8 cellular contexts compared by ENCODE assay signal in the genomic region with DNA sequence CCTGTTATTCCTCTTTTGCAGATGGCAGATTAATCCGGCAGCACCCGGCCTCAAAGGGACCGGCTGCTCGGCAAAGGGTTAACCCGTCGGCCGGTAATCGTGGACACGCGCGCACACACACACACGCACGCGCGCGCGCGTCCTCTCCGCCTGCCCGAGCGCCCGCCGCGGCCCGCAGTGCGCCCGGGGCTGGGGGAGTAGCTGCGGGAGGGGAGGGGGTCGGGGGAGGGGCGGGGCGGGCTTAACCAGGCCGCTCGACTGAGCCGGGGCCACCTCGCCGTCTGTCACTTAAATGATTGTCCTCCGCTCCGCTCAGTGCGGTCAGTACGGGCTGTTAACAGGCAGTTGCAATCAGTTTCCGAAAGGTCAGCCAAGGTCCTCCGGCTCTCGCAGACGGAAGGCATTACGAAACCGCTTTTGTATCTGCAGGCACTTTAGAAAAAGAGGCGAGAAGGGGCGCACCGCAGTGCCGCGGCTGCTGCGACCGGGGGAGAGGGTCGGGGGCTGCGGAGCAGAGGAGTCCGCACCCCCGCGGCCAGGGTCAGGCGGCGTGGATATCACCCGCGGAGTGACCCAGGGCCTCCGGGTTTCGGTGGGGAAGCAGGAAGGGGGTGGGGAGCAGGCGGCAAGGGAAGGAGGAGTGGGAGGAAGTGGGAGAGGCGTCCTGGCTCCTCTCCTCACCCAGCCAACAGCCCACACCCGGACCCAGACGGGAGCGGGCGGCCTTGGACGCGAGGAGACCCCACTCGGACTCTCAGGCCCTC. TPM values are rescaled to one million over a fixed set of nuclear protein-coding genes. Genes with fewer than 3 reads are reported as not detected.
DNase-seq lines count a peak whose midpoint lies in the region; ATAC-seq and TF ChIP-seq lines count a peak whose summit lies in the region.

No MANE protein-coding gene starts in this region.

- peak overlapping the region; percentile 91 for H3K27ac Mint-ChIP-seq in mesothelial cell of epicardium

- peak overlapping the region; percentile 73 for H3K4me2 ChIP-seq in SK-N-SH

- ATAC-seq in GM18498 (IDR thresholded peaks at IDR 0.05; ENCODE audit: unreplicated experiment), result no peak
- no peak for ATAC-seq in HG03342 (IDR thresholded peaks at IDR 0.05; ENCODE audit: unreplicated experiment)
- no peak for ATAC-seq in GM21447 (IDR thresholded peaks at IDR 0.05; ENCODE audit: unreplicated experiment)

- H3K9me3 Mint-ChIP-seq in mesothelial cell of epicardium, result no peaks in the 10 kb centered on the region

- no peaks in the 10 kb centered on the region for H3K9me3 ChIP-seq in HUES48 (ENCODE audit: control insufficient read depth, insufficient read depth, low read length)
- no peaks in the 10 kb centered on the region for H3K9me3 ChIP-seq in SK-N-SH
- no peaks in the 10 kb centered on the region for H3K9me3 ChIP-seq in duodenal mucosa (ENCODE audit: control insufficient read depth in 1 of 2, low read length in 2 of 2)

- no peaks in the 10 kb centered on the region for H3F3A ChIP-seq in SK-N-SH (replicated peaks; ENCODE audit: insufficient read depth)

- H2AFZ ChIP-seq in SK-N-SH (ENCODE audit: low read depth), result no peak overlapping the region

- DNase-seq in CMK (ENCODE audit: low read depth) (peak; percentile 87), SK-N-SH (peak; percentile 87), mesothelial cell of epicardium (ENCODE audit: low spot score in 2 of 2, unreplicated experiment in 2 of 2) (no peak)

- no peak for TF ChIP-seq RAD21 in SK-N-SH (IDR thresholded peaks at IDR 0.05; ENCODE audit: low read length)

- no peaks in the 10 kb centered on the region for H4K20me1 ChIP-seq in SK-N-SH (ENCODE audit: insufficient read depth)

- no peaks in the 10 kb centered on the region for H3K9me2 ChIP-seq in SK-N-SH

- no peaks in the 10 kb centered on the region for H3K36me3 Mint-ChIP-seq in mesothelial cell of epicardium

- H3K4me3 ChIP-seq in HUES48 (ENCODE audit: low read depth, low read length) (peak overlapping the region; percentile 67), SK-N-SH (ENCODE audit: low read depth in 2 of 2, low read length in 1 of 2) (peak overlapping the region; percentile 46 to 49), duodenal mucosa (ENCODE audit: low read depth in 1 of 2, low read length in 2 of 2) (peak overlapping the region; percentile 63 to 66)

- H3K27me3 ChIP-seq in HUES48 (ENCODE audit: control insufficient read depth, insufficient read depth, low read length), result peaks cover 39% of the 10 kb centered on the region
- peaks cover 47% of the 10 kb centered on the region; the same call in 1 of the 2 replicates for H3K27me3 ChIP-seq in SK-N-SH (ENCODE audit: insufficient read depth)
- H3K27me3 ChIP-seq in duodenal mucosa (ENCODE audit: control insufficient read depth in 1 of 2, insufficient read depth in 2 of 2, low read length in 2 of 2), result no peaks in the 10 kb centered on the region

- TF ChIP-seq EP300 in SK-N-SH (IDR thresholded peaks at IDR 0.05; ENCODE audit: borderline replicate concordance in 1 of 2, low read depth in 1 of 2, low read length in 1 of 2), result no peak

- H3K27me3 Mint-ChIP-seq in mesothelial cell of epicardium (ENCODE audit: low read depth), result peaks cover 5% of the 10 kb centered on the region

- H3K36me3 ChIP-seq in HUES48 (ENCODE audit: control insufficient read depth, insufficient read depth, low read length), result no peaks in the 10 kb centered on the region
- H3K36me3 ChIP-seq in SK-N-SH (replicated peaks in 1 of 2; ENCODE audit: control insufficient read depth in 1 of 2, insufficient read depth in 2 of 2, low read length in 1 of 2), result no peaks in the 10 kb centered on the region
- H3K36me3 ChIP-seq in duodenal mucosa (ENCODE audit: control insufficient read depth in 1 of 2, insufficient read depth in 2 of 2, low read length in 2 of 2), result no peaks in the 10 kb centered on the region

- TF ChIP-seq CTCF in SK-N-SH (IDR thresholded peaks at IDR 0.05) (no peak), mesothelial cell of epicardium (IDR thresholded peaks at IDR 0.05; ENCODE audit: unreplicated experiment) (no peak)

- peak overlapping the region; percentile 75 for H3K4me3 Mint-ChIP-seq in mesothelial cell of epicardium

- H3K4me1 ChIP-seq in HUES48 (ENCODE audit: control insufficient read depth, insufficient read depth, low read length) (peaks cover 19% of the 10 kb centered on the region), SK-N-SH (ENCODE audit: control insufficient read depth in 1 of 2, insufficient read depth in 2 of 2, low read depth in 1 of 2, low read length in 1 of 2) (peaks cover 0 to 33% of the 10 kb centered on the region in 2 experiments; a peak in 2 of 4 replicates), duodenal mucosa (ENCODE audit: control insufficient read depth in 1 of 2, insufficient read depth in 2 of 2, low read length in 2 of 2) (peaks cover 4 to 6% of the 10 kb centered on the region in 2 donors)

- H3K9ac ChIP-seq in HUES48 (ENCODE audit: low read depth, low read length) (peak overlapping the region; percentile 64; the same call in 1 of the 2 replicates), SK-N-SH (no peak overlapping the region), duodenal mucosa (ENCODE audit: low read depth in 1 of 2, low read length in 2 of 2) (peak overlapping the region in 1 of 2 donors; percentile 44)

- H3K4me1 Mint-ChIP-seq in mesothelial cell of epicardium, result peaks cover 28% of the 10 kb centered on the region

- WGBS in SK-N-SH (ENCODE audit: low lambda C conversion rate), result 5% methylated on average over 26 of the region's 73 CpGs

- POLR2A ChIA-PET in SK-N-SH (lab: Yijun Ruan, JAX), result interaction anchor here (1.0 to 5.0 kb wide), 12 partner anchors 10 to 144 kb away, joined by 3 to 38 read pairs (median 4); a partner anchor contains a TSS

- H3K27ac ChIP-seq in HUES48 (ENCODE audit: low read depth, low read length) (peak overlapping the region; percentile 96), SK-N-SH (ENCODE audit: low read depth in 2 of 2, low read length in 1 of 2) (peak overlapping the region in 1 of 2 experiments; percentile 98; a peak in 2 of 4 replicates), duodenal mucosa (ENCODE audit: low read depth, low read length) (peak overlapping the region; percentile 50)

- CTCF ChIA-PET in SK-N-SH (lab: Yijun Ruan, JAX), result no interaction called here

- H3K79me2 ChIP-seq in SK-N-SH (ENCODE audit: insufficient read depth), result no peaks in the 10 kb centered on the region

TF ChIP-seq in SK-N-SH, 30 proteins besides CTCF, POLR2A, EP300 and RAD21:
- TF ChIP-seq FOXM1 (IDR thresholded peaks at IDR 0.05; ENCODE audit: low read depth), result no peak
- TF ChIP-seq NFIC (IDR thresholded peaks at IDR 0.05; ENCODE audit: borderline replicate concordance), result peak; percentile 36; the same call in 1 of the 2 replicates
- no peak for TF ChIP-seq POLR2AphosphoS5 (IDR thresholded peaks at IDR 0.05; ENCODE audit: low read depth, low read length)
- TF ChIP-seq NRF1 (IDR thresholded peaks at IDR 0.05; ENCODE audit: low read depth, low read length), result peak; percentile 30; the same call in 1 of the 2 replicates
- TF ChIP-seq, protein P1, sequence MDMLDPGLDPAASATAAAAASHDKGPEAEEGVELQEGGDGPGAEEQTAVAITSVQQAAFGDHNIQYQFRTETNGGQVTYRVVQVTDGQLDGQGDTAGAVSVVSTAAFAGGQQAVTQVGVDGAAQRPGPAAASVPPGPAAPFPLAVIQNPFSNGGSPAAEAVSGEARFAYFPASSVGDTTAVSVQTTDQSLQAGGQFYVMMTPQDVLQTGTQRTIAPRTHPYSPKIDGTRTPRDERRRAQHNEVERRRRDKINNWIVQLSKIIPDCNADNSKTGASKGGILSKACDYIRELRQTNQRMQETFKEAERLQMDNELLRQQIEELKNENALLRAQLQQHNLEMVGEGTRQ (IDR thresholded peaks at IDR 0.05; ENCODE audit: borderline replicate concordance, low read depth, low read length), result no peak
- 0 out of 2 replicates have a peak, but pooled peaks have one; percentile 34 for TF ChIP-seq MXI1 (IDR thresholded peaks at IDR 0.05; ENCODE audit: low read depth, low read length)

RNA-seq across cellular contexts. Expression of a gene that starts 57.3 kb away (rescaled TPM):
- polyA plus RNA-seq in SK-N-SH (2012; rRNA removed), result 6.9 and 8.8 TPM in 2 replicates
- polyA plus RNA-seq in SK-N-SH (2012; cell fraction: cytosol; rRNA removed), result 8.4 and 9.4 TPM in 2 replicates
- 19.4 and 21.9 TPM in 2 replicates for polyA plus RNA-seq in SK-N-SH (2012; cell fraction: nucleus; rRNA removed)
- 49.0 to 52.3 TPM (median 49.7 TPM) in 3 replicates for total RNA-seq in mesothelial cell of epicardium

Comparison
In these comparisons a context has a peak if more than half of its experiments do, and no peak if none do; other contexts are left out.
1. DNase-seq: peak in CMK (single experiment) and SK-N-SH (single experiment); none in mesothelial cell of epicardium (0 of 2).
2. Peak in every context shown above with its lines, with median percentiles within 50 percentile points of each other: H3K4me3 ChIP-seq.